ENCODE assay signal across 1 cellular context in the genomic region with DNA sequence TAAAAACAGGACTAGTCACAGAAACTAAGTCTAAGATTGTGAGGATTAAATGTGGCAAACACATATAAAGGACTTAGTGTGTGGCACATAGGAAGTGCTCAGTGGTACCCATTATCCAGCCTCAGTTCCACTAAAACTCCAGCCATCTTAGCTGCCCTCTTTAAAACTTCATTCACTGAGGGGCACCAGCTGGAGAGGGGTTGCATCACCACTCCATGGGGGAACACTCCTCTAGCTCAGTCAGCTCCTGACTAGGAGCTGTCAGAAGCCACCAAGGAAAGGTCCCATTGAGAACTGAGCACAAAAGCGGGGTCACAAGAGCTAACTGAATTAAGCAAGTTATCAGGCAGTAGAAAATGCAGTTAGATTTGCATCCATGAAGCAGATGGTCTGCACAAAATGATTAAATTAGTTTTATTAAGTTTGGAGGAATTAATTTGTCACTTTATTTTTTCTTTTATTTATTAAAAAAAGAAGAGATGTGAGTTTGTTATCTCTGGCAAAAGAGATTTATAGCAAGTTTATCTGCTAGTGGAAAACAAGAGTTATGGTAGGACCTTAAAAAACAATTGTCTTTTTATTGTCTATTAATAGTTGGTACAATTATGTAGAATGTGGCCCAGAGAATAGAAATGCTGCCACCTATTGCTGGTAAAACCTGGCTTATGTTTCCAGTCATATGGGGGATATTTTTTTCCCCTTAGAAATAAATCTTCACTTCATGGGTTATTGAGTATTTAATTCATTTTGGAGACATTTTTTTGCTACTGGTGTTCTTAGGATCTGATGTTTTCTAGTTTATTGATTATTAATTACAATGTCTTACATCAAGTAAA.
TF ChIP-seq lines count a peak whose summit lies in the region.

No MANE protein-coding gene starts in this region.

TF ChIP-seq in GM23338, 12 proteins besides CTCF, POLR2A, EP300 and RAD21 (continued from another document):
- TF ChIP-seq, protein P1, sequence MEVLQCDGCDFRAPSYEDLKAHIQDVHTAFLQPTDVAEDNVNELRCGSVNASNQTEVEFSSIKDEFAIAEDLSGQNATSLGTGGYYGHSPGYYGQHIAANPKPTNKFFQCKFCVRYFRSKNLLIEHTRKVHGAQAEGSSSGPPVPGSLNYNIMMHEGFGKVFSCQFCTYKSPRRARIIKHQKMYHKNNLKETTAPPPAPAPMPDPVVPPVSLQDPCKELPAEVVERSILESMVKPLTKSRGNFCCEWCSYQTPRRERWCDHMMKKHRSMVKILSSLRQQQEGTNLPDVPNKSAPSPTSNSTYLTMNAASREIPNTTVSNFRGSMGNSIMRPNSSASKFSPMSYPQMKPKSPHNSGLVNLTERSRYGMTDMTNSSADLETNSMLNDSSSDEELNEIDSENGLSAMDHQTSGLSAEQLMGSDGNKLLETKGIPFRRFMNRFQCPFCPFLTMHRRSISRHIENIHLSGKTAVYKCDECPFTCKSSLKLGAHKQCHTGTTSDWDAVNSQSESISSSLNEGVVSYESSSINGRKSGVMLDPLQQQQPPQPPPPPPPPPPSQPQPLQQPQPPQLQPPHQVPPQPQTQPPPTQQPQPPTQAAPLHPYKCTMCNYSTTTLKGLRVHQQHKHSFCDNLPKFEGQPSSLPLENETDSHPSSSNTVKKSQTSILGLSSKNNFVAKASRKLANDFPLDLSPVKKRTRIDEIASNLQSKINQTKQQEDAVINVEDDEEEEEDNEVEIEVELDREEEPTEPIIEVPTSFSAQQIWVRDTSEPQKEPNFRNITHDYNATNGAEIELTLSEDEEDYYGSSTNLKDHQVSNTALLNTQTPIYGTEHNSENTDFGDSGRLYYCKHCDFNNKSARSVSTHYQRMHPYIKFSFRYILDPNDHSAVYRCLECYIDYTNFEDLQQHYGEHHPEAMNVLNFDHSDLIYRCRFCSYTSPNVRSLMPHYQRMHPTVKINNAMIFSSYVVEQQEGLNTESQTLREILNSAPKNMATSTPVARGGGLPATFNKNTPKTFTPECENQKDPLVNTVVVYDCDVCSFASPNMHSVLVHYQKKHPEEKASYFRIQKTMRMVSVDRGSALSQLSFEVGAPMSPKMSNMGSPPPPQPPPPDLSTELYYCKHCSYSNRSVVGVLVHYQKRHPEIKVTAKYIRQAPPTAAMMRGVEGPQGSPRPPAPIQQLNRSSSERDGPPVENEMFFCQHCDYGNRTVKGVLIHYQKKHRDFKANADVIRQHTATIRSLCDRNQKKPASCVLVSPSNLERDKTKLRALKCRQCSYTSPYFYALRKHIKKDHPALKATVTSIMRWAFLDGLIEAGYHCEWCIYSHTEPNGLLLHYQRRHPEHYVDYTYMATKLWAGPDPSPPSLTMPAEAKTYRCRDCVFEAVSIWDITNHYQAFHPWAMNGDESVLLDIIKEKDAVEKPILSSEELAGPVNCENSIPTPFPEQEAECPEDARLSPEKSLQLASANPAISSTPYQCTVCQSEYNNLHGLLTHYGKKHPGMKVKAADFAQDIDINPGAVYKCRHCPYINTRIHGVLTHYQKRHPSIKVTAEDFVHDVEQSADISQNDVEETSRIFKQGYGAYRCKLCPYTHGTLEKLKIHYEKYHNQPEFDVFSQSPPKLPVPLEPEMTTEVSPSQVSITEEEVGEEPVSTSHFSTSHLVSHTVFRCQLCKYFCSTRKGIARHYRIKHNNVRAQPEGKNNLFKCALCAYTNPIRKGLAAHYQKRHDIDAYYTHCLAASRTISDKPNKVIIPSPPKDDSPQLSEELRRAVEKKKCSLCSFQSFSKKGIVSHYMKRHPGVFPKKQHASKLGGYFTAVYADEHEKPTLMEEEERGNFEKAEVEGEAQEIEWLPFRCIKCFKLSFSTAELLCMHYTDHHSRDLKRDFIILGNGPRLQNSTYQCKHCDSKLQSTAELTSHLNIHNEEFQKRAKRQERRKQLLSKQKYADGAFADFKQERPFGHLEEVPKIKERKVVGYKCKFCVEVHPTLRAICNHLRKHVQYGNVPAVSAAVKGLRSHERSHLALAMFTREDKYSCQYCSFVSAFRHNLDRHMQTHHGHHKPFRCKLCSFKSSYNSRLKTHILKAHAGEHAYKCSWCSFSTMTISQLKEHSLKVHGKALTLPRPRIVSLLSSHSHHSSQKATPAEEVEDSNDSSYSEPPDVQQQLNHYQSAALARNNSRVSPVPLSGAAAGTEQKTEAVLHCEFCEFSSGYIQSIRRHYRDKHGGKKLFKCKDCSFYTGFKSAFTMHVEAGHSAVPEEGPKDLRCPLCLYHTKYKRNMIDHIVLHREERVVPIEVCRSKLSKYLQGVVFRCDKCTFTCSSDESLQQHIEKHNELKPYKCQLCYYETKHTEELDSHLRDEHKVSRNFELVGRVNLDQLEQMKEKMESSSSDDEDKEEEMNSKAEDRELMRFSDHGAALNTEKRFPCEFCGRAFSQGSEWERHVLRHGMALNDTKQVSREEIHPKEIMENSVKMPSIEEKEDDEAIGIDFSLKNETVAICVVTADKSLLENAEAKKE (CRISPR knock-in tag; IDR thresholded peaks at IDR 0.05), result no peak
- TF ChIP-seq, protein P2, sequence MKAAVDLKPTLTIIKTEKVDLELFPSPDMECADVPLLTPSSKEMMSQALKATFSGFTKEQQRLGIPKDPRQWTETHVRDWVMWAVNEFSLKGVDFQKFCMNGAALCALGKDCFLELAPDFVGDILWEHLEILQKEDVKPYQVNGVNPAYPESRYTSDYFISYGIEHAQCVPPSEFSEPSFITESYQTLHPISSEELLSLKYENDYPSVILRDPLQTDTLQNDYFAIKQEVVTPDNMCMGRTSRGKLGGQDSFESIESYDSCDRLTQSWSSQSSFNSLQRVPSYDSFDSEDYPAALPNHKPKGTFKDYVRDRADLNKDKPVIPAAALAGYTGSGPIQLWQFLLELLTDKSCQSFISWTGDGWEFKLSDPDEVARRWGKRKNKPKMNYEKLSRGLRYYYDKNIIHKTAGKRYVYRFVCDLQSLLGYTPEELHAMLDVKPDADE (IDR thresholded peaks at IDR 0.05), result no peak
- no peak for TF ChIP-seq NANOG (IDR thresholded peaks at IDR 0.05; ENCODE audit: borderline replicate concordance)
